Comparison of ENCODE assay signal across 26 cellular contexts in genomic region chr2:1814616-1815015, GRCh38.
DNase-seq lines count a peak whose midpoint lies in the region; ATAC-seq and TF ChIP-seq lines count a peak whose summit lies in the region.
"Had no signal": no experiment of that assay in that cellular context is flagged by ENCODE, and none has a peak within 500 bp of the region (broad histone marks: within the 10 kb centered on the region; RNA-seq: fewer than 3 reads in every experiment).

No MANE protein-coding gene starts in this region.

- DNase-seq in esophagus muscularis mucosa (ENCODE audit: extremely low spot score) (no peak), left cardiac atrium (no peak), activated gamma-delta T cell (lab: John Stamatoyannopoulos, UW) (no peak)
- DNase-seq: 8988T; ACHN; BE2C; CD4-positive, CD25-positive, alpha-beta regulatory T cell; DMS153; H9; KBM-7; MM.1S; NCI-H187; NCI-H2081 treated with DMSO at 0.1 percent for 48 hours; NCI-H446 treated with DMSO at 0.1 percent for 48 hours; NCI-H526; NCI-H82; PC-9; Right ventricle myocardium superior; RPMI8226 had no signal

- H3K4me1 ChIP-seq in BLaER1, result peaks cover 92% of the 10 kb centered on the region
- H3K4me1 ChIP-seq in esophagus muscularis mucosa, result peaks cover 12 to 42% (median 32%) of the 10 kb centered on the region in 4 donors
- H3K4me1 ChIP-seq: BE2C had no signal

- H3K36me3 ChIP-seq in BLaER1 (no peaks in the 10 kb centered on the region), KOPT-K1 (ENCODE audit: insufficient read depth, low read length) (no peaks in the 10 kb centered on the region), esophagus muscularis mucosa (no peaks in the 10 kb centered on the region)
- H3K36me3 ChIP-seq: BE2C, SJSA1 had no signal

- peak overlapping the region in 2 of 3 experiments; percentile 47 to 78 for H3K27ac Mint-ChIP-seq in nephron
- H3K27ac Mint-ChIP-seq: CD4-positive, CD25-positive, alpha-beta regulatory T cell; GM23338 had no signal

- peak overlapping the region; percentile 69 for H3K27ac ChIP-seq in BLaER1
- H3K27ac ChIP-seq in KOPT-K1 (ENCODE audit: low read depth, low read length, poor library complexity, severe bottlenecking), result peak overlapping the region; percentile 47
- H3K27ac ChIP-seq in esophagus muscularis mucosa (replicated peaks in 1 of 4), result peak overlapping the region; percentile 91 to 98 (median 92)
- H3K27ac ChIP-seq: PC-9, SJSA1 had no signal

- no peak overlapping the region for H3K4me3 ChIP-seq in BLaER1
- H3K4me3 ChIP-seq in esophagus muscularis mucosa, result no peak overlapping the region
- H3K4me3 ChIP-seq: GM23338, PC-9, SJSA1 had no signal

- no peaks in the 10 kb centered on the region for H3K9me3 Mint-ChIP-seq in nephron
- H3K9me3 Mint-ChIP-seq: CD4-positive, CD25-positive, alpha-beta regulatory T cell; GM23338; H9 had no signal

- no peaks in the 10 kb centered on the region for H3K36me3 Mint-ChIP-seq in nephron (ENCODE audit: low read depth)
- H3K36me3 Mint-ChIP-seq: CD4-positive, CD25-positive, alpha-beta regulatory T cell had no signal

- no peak for TF ChIP-seq EP300 in esophagus muscularis mucosa (IDR thresholded peaks at IDR 0.05)

- no peaks in the 10 kb centered on the region for H4K20me1 ChIP-seq in BLaER1

- no peak overlapping the region for H3K4me3 Mint-ChIP-seq in nephron
- H3K4me3 Mint-ChIP-seq: CD4-positive, CD25-positive, alpha-beta regulatory T cell; GM23338; H9 had no signal

- peak overlapping the region; percentile 60 for H3K9ac ChIP-seq in BLaER1

- TF ChIP-seq CTCF in esophagus muscularis mucosa (IDR thresholded peaks at IDR 0.05) (no peak), nephron (IDR thresholded peaks at IDR 0.05; ENCODE audit: unreplicated experiment in 3 of 3) (no peak)

- ATAC-seq in esophagus mucosa (no peak), GM21526 (IDR thresholded peaks at IDR 0.05; ENCODE audit: low FRiP score, unreplicated experiment) (no peak), left cardiac atrium (no peak)
- ATAC-seq: GM23338 had no signal

- peak overlapping the region; percentile 78 for H3K4me2 ChIP-seq in BLaER1
- H3K4me2 ChIP-seq: GM23338, PC-9 had no signal

- no peaks in the 10 kb centered on the region for H3K9me3 ChIP-seq in BLaER1
- H3K9me3 ChIP-seq in KOPT-K1 (ENCODE audit: insufficient read depth, low read length, poor library complexity, severe bottlenecking), result no peaks in the 10 kb centered on the region
- H3K9me3 ChIP-seq in esophagus muscularis mucosa, result no peaks in the 10 kb centered on the region
- H3K9me3 ChIP-seq: BE2C, SJSA1 had no signal

- H3K4me1 Mint-ChIP-seq in nephron, result peaks cover 32% of the 10 kb centered on the region
- H3K4me1 Mint-ChIP-seq: CD4-positive, CD25-positive, alpha-beta regulatory T cell had no signal

- WGBS in esophagus muscularis mucosa, result 89% methylated on average over 6 of the region's 6 CpGs

- intact Hi-C loops in esophagus muscularis mucosa (cut with DNase I) (loop anchor here (5.0 kb wide), 2 partner anchors 62 to 137 kb away; no protein-coding TSS in a partner anchor), left cardiac atrium (cut with DNase I) (no loop called here)

- H3K27me3 ChIP-seq in BLaER1 (no peaks in the 10 kb centered on the region), esophagus muscularis mucosa (peaks cover 0 to 3% (median 0%) of the 10 kb centered on the region in 4 donors)
- H3K27me3 ChIP-seq: BE2C, SJSA1 had no signal

- TF ChIP-seq POLR2A in esophagus muscularis mucosa (IDR thresholded peaks at IDR 0.05; ENCODE audit: low read depth), result no peak

- peaks cover 20% of the 10 kb centered on the region for H3K27me3 Mint-ChIP-seq in nephron (ENCODE audit: low read depth)
